Comparison of ENCODE assay signal across 8 cellular contexts in genomic region chr13:109786457-109787134, GRCh38. TPM values are rescaled to one million over a fixed set of nuclear protein-coding genes. Genes with fewer than 3 reads are reported as not detected.
DNase-seq lines count a peak whose midpoint lies in the region; ATAC-seq and TF ChIP-seq lines count a peak whose summit lies in the region.

Gene IRS2, minus strand, starts transcription at chr13:109786583. Its CDS starts 530 bp downstream, at chr13:109786053.

- H3K4me1 ChIP-seq in BLaER1 treated with 17β-estradiol and CSF1 and Interleukin-3, amounts not matched to agents 10 nM and 100 nM, result peaks cover 36 to 67% (median 49%) of the 10 kb centered on the region in 10 experiments

- CTCF ChIA-PET in activated CD4-positive, alpha-beta memory T cell treated with anti-CD3 and anti-CD28 coated beads for 36 hours (lab: Charles Lee), result no interaction called here

- peaks cover 17% of the 10 kb centered on the region for H3K4me1 Mint-ChIP-seq in activated CD4-positive, alpha-beta memory T cell treated with anti-CD3 and anti-CD28 coated beads for 36 hours (ENCODE audit: low read depth)

- H3K36me3 ChIP-seq in BLaER1 treated with 17β-estradiol and CSF1 and Interleukin-3, amounts not matched to agents 10 nM and 100 nM, result peaks cover 28 to 30% (median 29%) of the 10 kb centered on the region in 11 experiments

- intact Hi-C loops in activated CD4-positive, alpha-beta memory T cell treated with anti-CD3 and anti-CD28 coated beads for 36 hours (cut with micrococcal nuclease), result loop anchor here (2.0 to 5.0 kb wide), 7 partner anchors 214 to 1569 kb away; partner anchors contain the start of genes ABHD13, LIG4 and NAXD
- intact Hi-C loops in lower leg skin (cut with DNase I; ENCODE audit: low total_unique reads), result loop anchor here (10.0 kb wide), 1 partner anchor 642 kb away; no protein-coding TSS in a partner anchor

- H3K27me3 Mint-ChIP-seq in activated CD4-positive, alpha-beta memory T cell treated with anti-CD3 and anti-CD28 coated beads for 36 hours, result peaks cover 7% of the 10 kb centered on the region

- peak within 1 kb of the TSS; percentile 96 to 99 (median 96) for H3K9ac ChIP-seq in BLaER1 treated with 17β-estradiol and CSF1 and Interleukin-3, amounts not matched to agents 10 nM and 100 nM

- peak within 1 kb of the TSS; percentile 90 to 99 (median 96) for H3K4me2 ChIP-seq in BLaER1 treated with 17β-estradiol and CSF1 and Interleukin-3, amounts not matched to agents 10 nM and 100 nM

- peak in 1 of 2 donors; percentile 98 for TF ChIP-seq POLR2A in lower leg skin (IDR thresholded peaks at IDR 0.05)

- H3K4me3 Mint-ChIP-seq in activated CD4-positive, alpha-beta memory T cell treated with anti-CD3 and anti-CD28 coated beads for 36 hours, result peak within 1 kb of the TSS; percentile 75

- 0 to 1% methylated on average over 9 to 28 of the region's 98 CpGs for WGBS in lower leg skin, 2 donors

- peak; percentile 100 for DNase-seq in NCI-H526 treated with DMSO at 0.1 percent for 48 hours (lab: John Stamatoyannopoulos, UW)
- DNase-seq in activated CD4-positive, alpha-beta memory T cell treated with anti-CD3 and anti-CD28 coated beads for 36 hours, result peak; percentile 95
- DNase-seq in dermis microvascular lymphatic vessel endothelial cell (ENCODE audit: low read depth in 2 of 2), result peak; percentile 87 to 96
- peak; percentile 95 to 99 for DNase-seq in lower leg skin (ENCODE audit: low spot score in 2 of 2)
- peak; percentile 94 for DNase-seq in stimulated activated CD4-positive, alpha-beta T cell treated with anti-CD3 and anti-CD28 coated beads, Interleukin-4, amount 100 ng/mL, for 24 hours

- peaks cover 0 to 22% (median 18%) of the 10 kb centered on the region in 11 experiments; a peak in 16 of 22 replicates for H3K9me3 ChIP-seq in BLaER1 treated with 17β-estradiol and CSF1 and Interleukin-3, amounts not matched to agents 10 nM and 100 nM (replicated peaks in 1 of 11)

- POLR2A ChIA-PET in activated CD4-positive, alpha-beta memory T cell treated with anti-CD3 and anti-CD28 coated beads for 36 hours (lab: Charles Lee), result no interaction called here

- peaks cover 39 to 48% (median 42%) of the 10 kb centered on the region in 11 experiments; a peak in 21 of 22 replicates for H4K20me1 ChIP-seq in BLaER1 treated with 17β-estradiol and CSF1 and Interleukin-3, amounts not matched to agents 10 nM and 100 nM

- no peak for TF ChIP-seq CTCF in lower leg skin (IDR thresholded peaks at IDR 0.05)

- H3K36me3 Mint-ChIP-seq in activated CD4-positive, alpha-beta memory T cell treated with anti-CD3 and anti-CD28 coated beads for 36 hours, result peaks cover 3% of the 10 kb centered on the region

- H3K9me3 Mint-ChIP-seq in activated CD4-positive, alpha-beta memory T cell treated with anti-CD3 and anti-CD28 coated beads for 36 hours, result no peaks in the 10 kb centered on the region

- peak within 1 kb of the TSS; percentile 95 to 99 (median 96) for H3K27ac ChIP-seq in BLaER1 treated with 17β-estradiol and CSF1 and Interleukin-3, amounts not matched to agents 10 nM and 100 nM

- no peaks in the 10 kb centered on the region for H3K27me3 ChIP-seq in BLaER1 treated with 17β-estradiol and CSF1 and Interleukin-3, amounts not matched to agents 10 nM and 100 nM

- peak within 1 kb of the TSS; percentile 56 for H3K27ac Mint-ChIP-seq in activated CD4-positive, alpha-beta memory T cell treated with anti-CD3 and anti-CD28 coated beads for 36 hours

- H3K4me3 ChIP-seq in BLaER1 treated with 17β-estradiol and CSF1 and Interleukin-3, amounts not matched to agents 10 nM and 100 nM, result peak within 1 kb of the TSS; percentile 71 to 94 (median 89)
- peak within 1 kb of the TSS; percentile 62 for H3K4me3 ChIP-seq in lower leg skin (ENCODE audit: low read depth, poor library complexity, severe bottlenecking)

- ATAC-seq in GM19372 (IDR thresholded peaks at IDR 0.05; ENCODE audit: low read depth, unreplicated experiment) (peak; percentile 88), HG03469 (IDR thresholded peaks at IDR 0.05; ENCODE audit: unreplicated experiment) (peak; percentile 94)

RNA-seq across cellular contexts. Expression of gene IRS2, which starts in this region (rescaled TPM):
- total RNA-seq in activated CD4-positive, alpha-beta memory T cell treated with anti-CD3 and anti-CD28 coated beads for 36 hours, result 1 to 10 TPM; 2.3 to 2.5 TPM
- total RNA-seq in dermis microvascular lymphatic vessel endothelial cell (0.39 and 1.5 TPM in 2 replicates), lower leg skin (100 to 1,000 TPM in 1 of 4 donors, 10 to 100 TPM in 3; 52.6 to 114 (median 56.1) TPM)

Comparison
In these comparisons a context has a peak if more than half of its experiments do, and no peak if none do; other contexts are left out.
1. Peak in every context shown above with its lines: DNase-seq, ATAC-seq, H3K4me3 ChIP-seq and H3K27ac ChIP-seq.
2. RNA of gene IRS2 (total RNA-seq): 52.6 to 114 TPM in lower leg skin; 2.3 to 2.5 TPM in activated CD4-positive, alpha-beta memory T cell treated with anti-CD3 and anti-CD28 coated beads for 36 hours and 0.39 to 1.5 TPM in dermis microvascular lymphatic vessel endothelial cell; every median in the first group is over 10 times any median in the second.